In the genomic region with DNA sequence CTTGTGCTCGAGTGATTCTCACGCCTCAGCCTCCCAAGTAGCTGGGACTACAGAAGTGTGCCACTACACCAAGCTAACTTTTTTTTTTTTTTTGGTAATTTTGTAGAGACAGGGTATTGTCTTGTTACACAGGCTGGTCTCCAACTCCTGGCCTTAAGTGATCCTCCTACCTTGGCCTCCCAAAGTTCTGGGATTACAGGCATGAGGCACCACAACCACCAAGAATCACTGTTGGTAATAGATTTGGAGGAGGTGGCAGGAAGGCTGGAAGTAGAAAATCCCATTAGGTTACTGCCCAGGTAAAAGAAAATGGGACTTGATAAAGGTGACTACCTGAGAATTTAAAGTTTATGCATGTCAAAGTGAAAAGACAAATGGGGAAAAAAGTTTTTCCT, we compare ENCODE assay signal across 1 cellular context.
TF ChIP-seq lines count a peak whose summit lies in the region.

No MANE protein-coding gene starts in this region.

TF ChIP-seq in WTC11, 78 proteins besides CTCF, POLR2A, EP300 and RAD21 (continued from another document):
- TF ChIP-seq, protein P1, sequence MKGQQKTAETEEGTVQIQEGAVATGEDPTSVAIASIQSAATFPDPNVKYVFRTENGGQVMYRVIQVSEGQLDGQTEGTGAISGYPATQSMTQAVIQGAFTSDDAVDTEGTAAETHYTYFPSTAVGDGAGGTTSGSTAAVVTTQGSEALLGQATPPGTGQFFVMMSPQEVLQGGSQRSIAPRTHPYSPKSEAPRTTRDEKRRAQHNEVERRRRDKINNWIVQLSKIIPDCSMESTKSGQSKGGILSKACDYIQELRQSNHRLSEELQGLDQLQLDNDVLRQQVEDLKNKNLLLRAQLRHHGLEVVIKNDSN (CRISPR knock-in tag; IDR thresholded peaks at IDR 0.05), result no peak
- TF ChIP-seq ZNF396 (CRISPR knock-in tag; IDR thresholded peaks at IDR 0.05; ENCODE audit: borderline replicate concordance) (no peak), NFYB (CRISPR knock-in tag; conservative IDR thresholded peaks at IDR 0.05; ENCODE audit: low read depth) (no peak), JUN (CRISPR knock-in tag; IDR thresholded peaks at IDR 0.05) (no peak), GRHL2 (CRISPR knock-in tag; IDR thresholded peaks at IDR 0.05; ENCODE audit: insufficient replicate concordance, severe bottlenecking) (no peak), ZNF138 (CRISPR knock-in tag; conservative IDR thresholded peaks at IDR 0.05) (no peak), ZNF121 (CRISPR knock-in tag; IDR thresholded peaks at IDR 0.05) (no peak)
- TF ChIP-seq, protein P2, sequence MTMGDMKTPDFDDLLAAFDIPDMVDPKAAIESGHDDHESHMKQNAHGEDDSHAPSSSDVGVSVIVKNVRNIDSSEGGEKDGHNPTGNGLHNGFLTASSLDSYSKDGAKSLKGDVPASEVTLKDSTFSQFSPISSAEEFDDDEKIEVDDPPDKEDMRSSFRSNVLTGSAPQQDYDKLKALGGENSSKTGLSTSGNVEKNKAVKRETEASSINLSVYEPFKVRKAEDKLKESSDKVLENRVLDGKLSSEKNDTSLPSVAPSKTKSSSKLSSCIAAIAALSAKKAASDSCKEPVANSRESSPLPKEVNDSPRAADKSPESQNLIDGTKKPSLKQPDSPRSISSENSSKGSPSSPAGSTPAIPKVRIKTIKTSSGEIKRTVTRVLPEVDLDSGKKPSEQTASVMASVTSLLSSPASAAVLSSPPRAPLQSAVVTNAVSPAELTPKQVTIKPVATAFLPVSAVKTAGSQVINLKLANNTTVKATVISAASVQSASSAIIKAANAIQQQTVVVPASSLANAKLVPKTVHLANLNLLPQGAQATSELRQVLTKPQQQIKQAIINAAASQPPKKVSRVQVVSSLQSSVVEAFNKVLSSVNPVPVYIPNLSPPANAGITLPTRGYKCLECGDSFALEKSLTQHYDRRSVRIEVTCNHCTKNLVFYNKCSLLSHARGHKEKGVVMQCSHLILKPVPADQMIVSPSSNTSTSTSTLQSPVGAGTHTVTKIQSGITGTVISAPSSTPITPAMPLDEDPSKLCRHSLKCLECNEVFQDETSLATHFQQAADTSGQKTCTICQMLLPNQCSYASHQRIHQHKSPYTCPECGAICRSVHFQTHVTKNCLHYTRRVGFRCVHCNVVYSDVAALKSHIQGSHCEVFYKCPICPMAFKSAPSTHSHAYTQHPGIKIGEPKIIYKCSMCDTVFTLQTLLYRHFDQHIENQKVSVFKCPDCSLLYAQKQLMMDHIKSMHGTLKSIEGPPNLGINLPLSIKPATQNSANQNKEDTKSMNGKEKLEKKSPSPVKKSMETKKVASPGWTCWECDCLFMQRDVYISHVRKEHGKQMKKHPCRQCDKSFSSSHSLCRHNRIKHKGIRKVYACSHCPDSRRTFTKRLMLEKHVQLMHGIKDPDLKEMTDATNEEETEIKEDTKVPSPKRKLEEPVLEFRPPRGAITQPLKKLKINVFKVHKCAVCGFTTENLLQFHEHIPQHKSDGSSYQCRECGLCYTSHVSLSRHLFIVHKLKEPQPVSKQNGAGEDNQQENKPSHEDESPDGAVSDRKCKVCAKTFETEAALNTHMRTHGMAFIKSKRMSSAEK (CRISPR knock-in tag; IDR thresholded peaks at IDR 0.05; ENCODE audit: borderline replicate concordance), result no peak
TF ChIP-seq in WTC11: peak in this region for 0.
